8 cellular contexts compared by ENCODE assay signal in the genomic region with DNA sequence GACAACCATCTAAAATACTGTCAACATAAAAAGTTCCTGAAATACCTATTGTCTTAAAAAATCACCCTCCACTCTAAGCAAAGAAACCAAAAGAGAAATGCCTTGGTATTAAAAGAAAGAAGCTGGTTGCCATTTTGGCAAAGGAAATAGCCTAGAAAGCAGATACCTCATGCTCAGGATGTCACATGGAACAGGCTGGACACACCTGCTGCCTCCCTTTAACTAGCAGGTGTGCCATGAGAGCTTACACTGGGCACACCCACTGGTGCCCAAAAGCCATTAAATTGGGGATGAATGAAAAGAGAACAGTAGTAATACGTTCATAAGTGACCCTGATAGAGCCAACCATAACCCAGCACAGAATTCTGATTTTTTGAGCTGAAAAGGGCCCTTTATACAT. TPM values are rescaled to one million over a fixed set of nuclear protein-coding genes. Genes with fewer than 3 reads are reported as not detected.
A peak's percentile ranks its signal among the peaks of the same experiment; 100 is the strongest.
DNase-seq lines count a peak whose midpoint lies in the region; ATAC-seq and TF ChIP-seq lines count a peak whose summit lies in the region.

No MANE protein-coding gene starts in this region.

- DNase-seq in DMS153 treated with DMSO at 0.1 percent for 48 hours (lab: John Stamatoyannopoulos, UW; ENCODE audit: unreplicated experiment) (peak; percentile 37), NCI-H187 (lab: John Stamatoyannopoulos, UW) (peak; percentile 62 to 70), neural crest cell (ENCODE audit: low read depth, low spot score) (no peak), mesendoderm (no peak), GM10248 (ENCODE audit: extremely low spot score) (no peak)

- H3K27me3 Mint-ChIP-seq in brain: peaks cover 30% of the 10 kb centered on the region
- peaks cover 9% of the 10 kb centered on the region for H3K27me3 Mint-ChIP-seq in neural crest cell (ENCODE audit: low read depth)

- peak overlapping the region; percentile 12 to 95 (median 91) for H3K27ac Mint-ChIP-seq in brain
- no peak overlapping the region for H3K27ac Mint-ChIP-seq in neural crest cell (ENCODE audit: unreplicated experiment)

- H3K27me3 ChIP-seq in mesendoderm (ENCODE audit: insufficient read depth, low read length, poor library complexity): peaks cover 2% of the 10 kb centered on the region

- peak overlapping the region; percentile 92 to 99 (median 96) for H3K4me3 Mint-ChIP-seq in brain
- peak overlapping the region; percentile 96 for H3K4me3 Mint-ChIP-seq in neural crest cell

- H3K56ac ChIP-seq in mesendoderm (ENCODE audit: low read length): no peak overlapping the region

- H3K79me2 ChIP-seq in mesendoderm (ENCODE audit: control insufficient read depth, insufficient read depth, low read length): peaks cover 1% of the 10 kb centered on the region

- no peak overlapping the region for H4K8ac ChIP-seq in mesendoderm (ENCODE audit: low read depth, low read length)

- H3K36me3 Mint-ChIP-seq in brain (peaks cover 13% of the 10 kb centered on the region), neural crest cell (ENCODE audit: low read depth) (no peaks in the 10 kb centered on the region)

- POLR2A ChIA-PET in GM10248 (lab: Yijun Ruan, JAX): interaction anchor here (0.5 to 0.6 kb wide), 2 partner anchors 11 to 1067 kb away, joined by 4 to 7 read pairs; no protein-coding TSS in a partner anchor

- no peak for TF ChIP-seq CTCF in brain (conservative IDR thresholded peaks at IDR 0.05)
- TF ChIP-seq CTCF in neural crest cell (conservative IDR thresholded peaks at IDR 0.05): no peak
- no peak for TF ChIP-seq CTCF in GM10248 (IDR thresholded peaks at IDR 0.05; ENCODE audit: control extremely low read depth, extremely low read depth, low read depth, missing control alignments)

- H2BK5ac ChIP-seq in mesendoderm (ENCODE audit: low read length): no peak overlapping the region

- H3K36me3 ChIP-seq in mesendoderm (ENCODE audit: control insufficient read depth, insufficient read depth, low read length): no peaks in the 10 kb centered on the region

- WGBS in mesendoderm (ENCODE audit: extremely low coverage, insufficient coverage, low lambda C conversion rate): no CpG with 5 or more reads among the region's 1 CpG

- ATAC-seq in HG03342 (IDR thresholded peaks at IDR 0.05; ENCODE audit: unreplicated experiment) (no peak), GM18498 (IDR thresholded peaks at IDR 0.05; ENCODE audit: unreplicated experiment) (no peak)

- no peak overlapping the region for H2BK15ac ChIP-seq in mesendoderm (replicated peaks; ENCODE audit: low read depth)

- no peak overlapping the region for H2BK120ac ChIP-seq in mesendoderm (ENCODE audit: low read depth, low read length)

- no peak overlapping the region for H3K9ac ChIP-seq in mesendoderm (ENCODE audit: low read length)

- no peak overlapping the region for H3K4me3 ChIP-seq in mesendoderm (ENCODE audit: low read length)

- no peaks in the 10 kb centered on the region for H3K4me1 ChIP-seq in mesendoderm (ENCODE audit: control insufficient read depth, low read depth, low read length)

- H2AK5ac ChIP-seq in mesendoderm (ENCODE audit: low read length): no peak overlapping the region

- H3K4me1 Mint-ChIP-seq in brain: peaks cover 52% of the 10 kb centered on the region
- peaks cover 54% of the 10 kb centered on the region for H3K4me1 Mint-ChIP-seq in neural crest cell

- H4K5ac ChIP-seq in mesendoderm (ENCODE audit: low read length): no peak overlapping the region

- no peak overlapping the region for H3K4ac ChIP-seq in mesendoderm (ENCODE audit: low read depth, low read length)

- H3K9me3 Mint-ChIP-seq in brain: no peaks in the 10 kb centered on the region
- H3K9me3 Mint-ChIP-seq in neural crest cell: no peaks in the 10 kb centered on the region

- CTCF ChIA-PET in GM10248 (lab: Yijun Ruan, JAX): interaction anchor here (1.1 to 1.4 kb wide), 5 partner anchors 13 to 128 kb away, joined by 3 read pairs; a partner anchor contains a TSS

- H3K79me1 ChIP-seq in mesendoderm (ENCODE audit: low read length): peaks cover 4% of the 10 kb centered on the region

- no peak overlapping the region for H3K18ac ChIP-seq in mesendoderm (ENCODE audit: low read length)

- no peak overlapping the region for H3K4me2 ChIP-seq in mesendoderm (ENCODE audit: low read length)

- H3K23ac ChIP-seq in mesendoderm (ENCODE audit: low read length): no peak overlapping the region

- H3K27ac ChIP-seq in mesendoderm (ENCODE audit: low read depth, low read length): no peak overlapping the region

RNA-seq across cellular contexts. Expression of a gene that starts 1.5 kb away (rescaled TPM):
- polyA plus RNA-seq in brain (ENCODE audit: insufficient read depth, low read depth, low replicate concordance): 17.8 TPM
- 27.1 and 28.3 TPM in 2 replicates for total RNA-seq in neural crest cell
- polyA plus RNA-seq in mesendoderm (2013, experiment 1 of 2): 8.1 TPM
- 8.0 TPM for polyA plus RNA-seq in mesendoderm (2013, experiment 2 of 2)

Comparison
In these comparisons a context has a peak if more than half of its experiments do, and no peak if none do; other contexts are left out.
1. DNase-seq: peak in DMS153 treated with DMSO at 0.1 percent for 48 hours (single experiment) and NCI-H187 (2 of 2); none in neural crest cell (single experiment), mesendoderm (single experiment) and GM10248 (single experiment).